In the genomic region with DNA sequence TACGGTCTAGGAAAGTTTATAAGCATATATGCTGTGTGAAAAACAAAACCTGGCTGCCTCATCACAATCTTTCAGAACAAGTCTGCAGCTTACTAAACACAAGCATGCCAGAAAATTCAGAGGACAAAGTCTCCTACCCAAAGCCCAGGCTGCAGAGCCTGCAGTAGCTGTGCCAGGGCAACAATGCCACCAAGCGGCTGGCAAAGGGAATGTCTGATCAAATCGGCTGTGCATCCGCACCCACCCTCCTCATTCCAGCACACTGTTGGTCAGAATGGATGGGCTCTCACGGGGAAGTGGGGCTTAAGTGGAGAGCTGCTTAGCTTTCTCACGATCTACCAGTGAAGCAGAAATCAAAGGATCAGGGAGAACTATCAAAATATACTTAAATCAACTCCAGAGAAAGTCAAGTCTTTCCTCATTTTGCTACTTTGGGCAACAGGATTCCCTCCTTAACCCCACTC, we compare ENCODE assay signal across 8 cellular contexts.
DNase-seq lines count a peak whose midpoint lies in the region; ATAC-seq and TF ChIP-seq lines count a peak whose summit lies in the region.

No MANE protein-coding gene starts in this region.

- H3K27ac ChIP-seq in right atrium auricular region: no peak overlapping the region

- H3K27me3 ChIP-seq in right atrium auricular region: no peaks in the 10 kb centered on the region

- ATAC-seq in GM19043 (IDR thresholded peaks at IDR 0.05; ENCODE audit: low read depth, unreplicated experiment): peak; percentile 30
- ATAC-seq in HG03457 (IDR thresholded peaks at IDR 0.05; ENCODE audit: unreplicated experiment): no peak

- peaks cover 0 to 19% of the 10 kb centered on the region in 2 donors for H3K4me1 ChIP-seq in right atrium auricular region

- DNase-seq in AG10803 (ENCODE audit: low read depth) (peak; percentile 79), NCI-H1105 (lab: John Stamatoyannopoulos, UW) (peak; percentile 60), T follicular helper cell (ENCODE audit: low read depth) (peak; percentile 40), amygdala (lab: John Stamatoyannopoulos, UW) (peak in 51 of 56 donors; percentile 6 to 84 (median 61)), right atrium auricular region (ENCODE audit: low spot score) (peak; percentile 77), retina (peak; percentile 70)

- peak; percentile 98 for TF ChIP-seq CTCF in AG10803 (conservative IDR thresholded peaks at IDR 0.05; ENCODE audit: low read length)
- TF ChIP-seq CTCF in right atrium auricular region (IDR thresholded peaks at IDR 0.05): peak; percentile 60 to 88

- peaks cover 6% of the 10 kb centered on the region for H3K36me3 ChIP-seq in right atrium auricular region

- no peak overlapping the region for H3K4me3 ChIP-seq in AG10803 (ENCODE audit: low read length)
- H3K4me3 ChIP-seq in right atrium auricular region: no peak overlapping the region

- no peaks in the 10 kb centered on the region for H3K9me3 ChIP-seq in right atrium auricular region
